Comparison of ENCODE assay signal across 8 cellular contexts in the genomic region with DNA sequence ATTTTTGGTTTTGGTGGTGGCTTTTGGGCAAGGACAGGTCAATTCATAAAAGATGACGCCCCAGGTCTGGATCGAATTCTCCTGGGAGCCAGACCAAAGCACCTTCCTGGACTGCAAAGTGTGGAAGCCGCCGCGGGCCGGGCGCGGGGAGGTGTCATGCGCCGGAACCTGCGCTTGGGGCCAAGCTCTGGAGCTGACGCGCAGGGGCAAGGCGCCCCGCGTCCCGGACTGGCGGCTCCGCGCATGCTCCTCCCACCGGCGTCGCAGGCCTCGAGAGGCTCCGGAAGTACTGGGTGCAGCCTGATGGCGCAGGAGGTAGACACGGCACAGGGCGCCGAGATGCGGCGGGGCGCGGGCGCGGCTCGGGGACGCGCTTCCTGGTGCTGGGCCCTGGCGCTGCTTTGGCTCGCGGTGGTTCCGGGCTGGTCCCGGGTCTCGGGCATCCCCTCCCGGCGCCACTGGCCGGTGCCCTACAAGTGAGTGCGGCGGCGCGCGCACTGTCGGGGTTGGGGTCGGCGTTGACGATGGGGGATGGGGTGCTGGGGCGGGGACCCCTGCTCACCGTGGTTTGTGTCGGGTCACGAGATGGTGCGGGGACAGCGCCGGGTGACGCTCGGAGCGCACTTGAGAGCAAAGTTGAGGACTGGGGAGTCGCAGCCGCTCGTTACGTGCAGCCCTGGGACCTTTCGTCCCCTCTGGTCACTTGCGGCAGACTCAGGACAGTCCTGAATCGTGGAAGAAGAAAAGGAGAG. TPM values are rescaled to one million over a fixed set of nuclear protein-coding genes. Genes with fewer than 3 reads are reported as not detected.
A peak's percentile ranks its signal among the peaks of the same experiment; 100 is the strongest.
DNase-seq lines count a peak whose midpoint lies in the region; ATAC-seq and TF ChIP-seq lines count a peak whose summit lies in the region.

A gene (plus strand): TSS at position 286 of the 752 bp plus-strand sequence. CDS start 18 bp downstream, at position 304.

- TF ChIP-seq POLR2A in prostate gland (IDR thresholded peaks at IDR 0.05), result peak; percentile 97

- no peaks in the 10 kb centered on the region for H3K4me1 ChIP-seq in prostate gland (replicated peaks)

- 2% methylated on average over 47 of the region's 73 CpGs for WGBS in prostate gland

- ATAC-seq in GM18498 (IDR thresholded peaks at IDR 0.05; ENCODE audit: unreplicated experiment) (peak; percentile 96), HG02870 (IDR thresholded peaks at IDR 0.05; ENCODE audit: unreplicated experiment) (peak; percentile 88), left ventricle myocardium superior (peak; percentile 99)

- peak; percentile 94 for DNase-seq in NCI-H146 (lab: John Stamatoyannopoulos, UW)
- peak; percentile 90 to 99 (median 94) for DNase-seq in T-helper 2 cell
- peak; percentile 97 for DNase-seq in left ventricle myocardium superior
- peak; percentile 91 for DNase-seq in prostate gland (ENCODE audit: low spot score)
- peak; percentile 95 for DNase-seq in ureter (ENCODE audit: low spot score)

- TF ChIP-seq CTCF in prostate gland (IDR thresholded peaks at IDR 0.05), result peak in 3 of 4 experiments; percentile 14 to 42 (median 41)

- H3K9me3 ChIP-seq in prostate gland, result no peaks in the 10 kb centered on the region

- peaks cover 1% of the 10 kb centered on the region for H3K27me3 ChIP-seq in prostate gland (replicated peaks; ENCODE audit: insufficient read depth)

- intact Hi-C loops in left ventricle myocardium superior (cut with micrococcal nuclease), result no loop called here
- intact Hi-C loops in prostate gland (cut with DNase I), result loop anchor here (2.0 kb wide), 1 partner anchor 35 kb away; a partner anchor contains a TSS

- H3K36me3 ChIP-seq in prostate gland, result no peaks in the 10 kb centered on the region

- H3K4me3 ChIP-seq in prostate gland, result peak within 1 kb of the TSS; percentile 63 to 92

- H3K27ac ChIP-seq in angular gyrus (ENCODE audit: low read depth, low read length) (peak within 1 kb of the TSS; percentile 85), prostate gland (peak within 1 kb of the TSS; percentile 85 to 91)

RNA-seq across cellular contexts. Expression of the gene that starts here (rescaled TPM):
- total RNA-seq in left ventricle myocardium superior (16.8 TPM), prostate gland (10 to 100 TPM; 27.1 to 34.3 TPM), ureter (43.8 TPM)

Comparison
In these comparisons a context has a peak if more than half of its experiments do, and no peak if none do; other contexts are left out.
1. Peak in every context shown above with its lines: DNase-seq, ATAC-seq, H3K4me3 ChIP-seq and H3K27ac ChIP-seq.